In the genomic region with DNA sequence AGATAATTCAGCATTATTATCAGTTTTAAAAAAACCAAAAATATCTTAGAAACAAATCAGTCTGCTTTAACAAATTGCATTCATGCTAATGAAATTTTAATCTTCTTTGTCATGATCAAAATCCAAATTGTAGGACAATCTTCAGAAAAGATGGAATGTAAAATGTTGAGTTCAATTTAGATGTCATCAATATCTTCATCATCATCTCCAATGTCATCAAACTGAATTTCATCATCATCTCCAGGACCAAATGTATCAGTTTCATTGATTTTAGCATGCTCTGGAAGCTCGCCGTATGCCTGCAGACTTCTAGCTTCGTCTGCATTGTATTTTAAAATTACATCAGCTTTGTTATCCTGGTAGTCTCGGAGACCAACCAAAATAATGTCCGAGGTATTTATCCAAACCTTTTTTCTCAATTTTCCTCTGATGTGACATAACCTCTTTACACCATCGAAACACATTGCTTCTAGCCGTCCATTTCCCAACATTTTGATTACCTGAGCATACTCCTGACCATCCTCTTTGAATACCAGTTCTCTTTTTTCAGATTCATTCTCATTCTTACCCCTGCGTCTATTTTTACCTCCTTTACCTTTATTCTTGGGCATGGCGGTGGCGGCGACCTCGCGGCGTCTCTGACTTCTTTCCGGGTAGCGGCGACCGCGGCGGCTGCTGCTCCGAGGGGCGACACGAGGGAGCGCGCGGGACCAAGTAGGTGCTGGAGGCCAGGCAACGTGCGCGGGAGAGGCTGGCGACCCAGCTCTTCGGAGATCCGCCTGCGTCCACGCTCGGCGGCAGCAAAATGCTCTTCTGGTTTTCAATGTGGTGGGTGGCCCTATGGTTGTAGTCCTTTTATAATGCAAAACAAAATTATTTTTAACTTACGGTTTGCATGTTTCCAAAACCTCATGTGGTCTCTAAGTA, we compare ENCODE assay signal across 2 cellular contexts. TPM values are rescaled to one million over a fixed set of nuclear protein-coding genes. Genes with fewer than 3 reads are reported as not detected.
"Had no signal": no experiment of that assay in that cellular context is flagged by ENCODE, and none has a peak within 500 bp of the region (broad histone marks: within the 10 kb centered on the region; RNA-seq: fewer than 3 reads in every experiment).

No MANE protein-coding gene starts in this region.

RNA-seq across cellular contexts. Expression of gene RNU1-3, which starts 19.0 kb away (rescaled TPM):
- polyA plus RNA-seq: cardiac muscle cell, hepatocyte had no signal

RNA-seq across cellular contexts. Expression of gene RNU1-4, which starts 54.6 kb away (rescaled TPM):
- polyA plus RNA-seq: cardiac muscle cell, hepatocyte had no signal
